Comparison of ENCODE assay signal across 9 cellular contexts in genomic region chr7:127678947-127679346, GRCh38. TPM values are rescaled to one million over a fixed set of nuclear protein-coding genes. Genes with fewer than 3 reads are reported as not detected.
DNase-seq lines count a peak whose midpoint lies in the region; ATAC-seq lines count a peak whose summit lies in the region.
"Had no signal": no experiment of that assay in that cellular context is flagged by ENCODE, and none has a peak within 500 bp of the region (broad histone marks: within the 10 kb centered on the region; RNA-seq: fewer than 3 reads in every experiment).

No MANE protein-coding gene starts in this region.

- no peaks in the 10 kb centered on the region for H3K27me3 Mint-ChIP-seq in naive thymus-derived CD8-positive, alpha-beta T cell

- DNase-seq in G401 (ENCODE audit: low spot score) (peak; percentile 30), astrocyte of the hippocampus (ENCODE audit: low read depth, low spot score) (peak; percentile 30), DMS 273 (lab: John Stamatoyannopoulos, UW; ENCODE audit: unreplicated experiment) (no peak), HT-29 (ENCODE audit: low spot score) (no peak)
- no peak for DNase-seq in naive thymus-derived CD8-positive, alpha-beta T cell
- DNase-seq in stimulated activated CD8-positive, alpha-beta memory T cell treated with anti-CD3 and anti-CD28 coated beads, Interleukin-4, amount 100 ng/mL, for 48 hours, result no peak
- DNase-seq: Kasumi-1 had no signal

- in situ Hi-C loops in G401 (cut with HindIII; ENCODE audit: low sequenced_read_pairs), result no loop called here

- H3K9me3 Mint-ChIP-seq in naive thymus-derived CD8-positive, alpha-beta T cell, result peaks cover 9 to 29% (median 12%) of the 10 kb centered on the region in 9 donors

- POLR2A ChIA-PET in naive thymus-derived CD8-positive, alpha-beta T cell (lab: Charles Lee), result no interaction called here

- peaks cover 34 to 67% (median 60%) of the 10 kb centered on the region in 3 donors for H3K36me3 Mint-ChIP-seq in naive thymus-derived CD8-positive, alpha-beta T cell

- ATAC-seq in GM19438 (IDR thresholded peaks at IDR 0.05; ENCODE audit: low read depth, unreplicated experiment) (peak; percentile 84), HG03066 (IDR thresholded peaks at IDR 0.05; ENCODE audit: low read depth, unreplicated experiment) (peak; percentile 84)
- no peak for ATAC-seq in naive thymus-derived CD8-positive, alpha-beta T cell

- no peak overlapping the region for H3K4me3 Mint-ChIP-seq in naive thymus-derived CD8-positive, alpha-beta T cell

- peaks cover 18 to 39% (median 29%) of the 10 kb centered on the region in 4 donors for H3K4me1 Mint-ChIP-seq in naive thymus-derived CD8-positive, alpha-beta T cell

- H3K27ac Mint-ChIP-seq in naive thymus-derived CD8-positive, alpha-beta T cell, result peak overlapping the region in 1 of 10 donors; percentile 53

RNA-seq across cellular contexts. Expression of gene SND1, which starts 27.0 kb away (rescaled TPM):
- 92.4 and 98.0 TPM in 2 replicates for total RNA-seq in G401 (2014; rRNA removed; shearing (Covaris generic))
- 100 to 1,000 TPM in 1 of 2 experiments, 10 to 100 TPM in 1; 99.8 to 105 TPM for total RNA-seq in naive thymus-derived CD8-positive, alpha-beta T cell
- polyA plus RNA-seq in naive thymus-derived CD8-positive, alpha-beta T cell, result 10 to 100 TPM; 80.1 to 86.0 (median 82.5) TPM
- 178 and 193 TPM in 2 replicates for total RNA-seq in HT-29 (2014; rRNA removed; shearing (Covaris generic))

Comparison
In these comparisons a context has a peak if more than half of its experiments do, and no peak if none do; other contexts are left out.
1. DNase-seq: peak in G401 (single experiment) and astrocyte of the hippocampus (single experiment); none in naive thymus-derived CD8-positive, alpha-beta T cell (0 of 10), DMS 273 (single experiment), HT-29 (single experiment) and stimulated activated CD8-positive, alpha-beta memory T cell treated with anti-CD3 and anti-CD28 coated beads, Interleukin-4, amount 100 ng/mL, for 48 hours (single experiment).
2. ATAC-seq: peak in GM19438 (single experiment) and HG03066 (single experiment); none in naive thymus-derived CD8-positive, alpha-beta T cell (0 of 2).